16 cellular contexts compared by ENCODE assay signal in the genomic region with DNA sequence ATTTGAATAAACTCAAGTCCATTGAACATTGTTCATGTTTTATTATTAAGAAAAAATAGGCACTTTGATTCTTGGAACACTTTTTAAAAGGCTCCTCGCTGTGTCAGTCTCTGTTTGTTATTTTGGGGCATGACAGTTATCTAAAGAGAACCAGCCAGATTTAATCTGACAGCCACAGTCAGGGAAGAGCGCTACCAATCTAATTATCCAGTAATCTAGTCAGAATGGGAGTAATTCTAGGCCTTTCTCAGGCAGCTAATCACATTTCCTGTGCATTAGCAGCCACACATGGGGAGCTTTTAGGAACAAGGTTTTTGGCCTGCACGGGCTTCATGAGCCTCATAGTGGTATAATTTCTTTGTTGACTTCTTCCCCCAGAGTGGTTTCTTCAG.
DNase-seq lines count a peak whose midpoint lies in the region; ATAC-seq and TF ChIP-seq lines count a peak whose summit lies in the region.
"Had no signal": no experiment of that assay in that cellular context is flagged by ENCODE, and none has a peak within 500 bp of the region (broad histone marks: within the 10 kb centered on the region; RNA-seq: fewer than 3 reads in every experiment).

No MANE protein-coding gene starts in this region.

- intact Hi-C loops in left ventricle myocardium superior (cut with micrococcal nuclease), result no loop called here
- intact Hi-C loops in activated T-helper 2 cell treated with anti-CD3 and anti-CD28 coated beads, Interferon-gamma antibody, Interleukin-2, Interleukin-4, amounts not matched to agents 10 μg/mL and 5 μg/mL and 100 μg/mL, durations not matched to agents 14 hours and 24 hours and 36 hours (cut with micrococcal nuclease), result no loop called here

- H3K27ac ChIP-seq in rectal smooth muscle tissue (ENCODE audit: low read depth, low read length), result peak overlapping the region; percentile 80
- H3K27ac ChIP-seq: lower lobe of right lung, spleen had no signal

- H3K4me1 Mint-ChIP-seq in activated T-helper 2 cell treated with anti-CD3 and anti-CD28 coated beads, Interferon-gamma antibody, Interleukin-2, Interleukin-4, amounts not matched to agents 10 μg/mL and 5 μg/mL and 100 μg/mL, durations not matched to agents 14 hours and 24 hours and 36 hours (ENCODE audit: low read depth), result no peaks in the 10 kb centered on the region
- H3K4me1 Mint-ChIP-seq: activated naive CD8-positive, alpha-beta T cell treated with anti-CD3 and anti-CD28 coated beads, Interleukin-2, amount 50 U/mL, for 24 hours had no signal

- DNase-seq in D341Med (ENCODE audit: low spot score) (peak; percentile 35), left ventricle myocardium superior (no peak), NCI-H446 treated with DMSO at 0.1 percent for 48 hours (lab: John Stamatoyannopoulos, UW) (no peak), RKO (ENCODE audit: low spot score) (no peak)
- no peak for DNase-seq in activated T-helper 2 cell treated with anti-CD3 and anti-CD28 coated beads, Interferon-gamma antibody, Interleukin-2, Interleukin-4, amounts not matched to agents 10 μg/mL and 5 μg/mL and 100 μg/mL, durations not matched to agents 14 hours and 24 hours and 36 hours (ENCODE audit: low spot score)
- DNase-seq: activated naive CD8-positive, alpha-beta T cell treated with anti-CD3 and anti-CD28 coated beads, Interleukin-2, amount 50 U/mL, for 24 hours; cortex of kidney; DMS79; Karpas-422; lower lobe of right lung; NCI-H146; spleen had no signal

- ATAC-seq in left ventricle myocardium superior (peak; percentile 4), GM21515 (IDR thresholded peaks at IDR 0.05; ENCODE audit: unreplicated experiment) (no peak)
- ATAC-seq: activated naive CD8-positive, alpha-beta T cell treated with anti-CD3 and anti-CD28 coated beads, Interleukin-2, amount 50 U/mL, for 24 hours had no signal

- no peaks in the 10 kb centered on the region for H3K36me3 ChIP-seq in rectal smooth muscle tissue (ENCODE audit: control insufficient read depth, insufficient read depth, low read length)
- H3K36me3 ChIP-seq: lower lobe of right lung, spleen had no signal

- H3K27me3 ChIP-seq in rectal smooth muscle tissue (ENCODE audit: control insufficient read depth, insufficient read depth, low read length), result no peaks in the 10 kb centered on the region
- H3K27me3 ChIP-seq: spleen had no signal

- no peak overlapping the region for H3K27ac Mint-ChIP-seq in activated T-helper 2 cell treated with anti-CD3 and anti-CD28 coated beads, Interferon-gamma antibody, Interleukin-2, Interleukin-4, amounts not matched to agents 10 μg/mL and 5 μg/mL and 100 μg/mL, durations not matched to agents 14 hours and 24 hours and 36 hours
- H3K27ac Mint-ChIP-seq: activated naive CD8-positive, alpha-beta T cell treated with anti-CD3 and anti-CD28 coated beads, Interleukin-2, amount 50 U/mL, for 24 hours; T-helper 1 cell treated with Interleukin-12 subunit alpha and Interleukin-12 subunit beta and Interleukin-4 antibody, amounts not matched to agents 30 μg/mL and 1 μg/mL, for 36 hours had no signal

- peaks cover 17% of the 10 kb centered on the region for H3K4me1 ChIP-seq in rectal smooth muscle tissue (ENCODE audit: control insufficient read depth, insufficient read depth, low read length)
- H3K4me1 ChIP-seq: lower lobe of right lung had no signal

- H3K9ac ChIP-seq in rectal smooth muscle tissue (ENCODE audit: low read length), result no peak overlapping the region

- no peaks in the 10 kb centered on the region for H3K36me3 Mint-ChIP-seq in activated T-helper 2 cell treated with anti-CD3 and anti-CD28 coated beads, Interferon-gamma antibody, Interleukin-2, Interleukin-4, amounts not matched to agents 10 μg/mL and 5 μg/mL and 100 μg/mL, durations not matched to agents 14 hours and 24 hours and 36 hours (ENCODE audit: low read depth)

- H3K27me3 Mint-ChIP-seq in activated T-helper 2 cell treated with anti-CD3 and anti-CD28 coated beads, Interferon-gamma antibody, Interleukin-2, Interleukin-4, amounts not matched to agents 10 μg/mL and 5 μg/mL and 100 μg/mL, durations not matched to agents 14 hours and 24 hours and 36 hours (ENCODE audit: low read depth), result no peaks in the 10 kb centered on the region
- H3K27me3 Mint-ChIP-seq: activated naive CD8-positive, alpha-beta T cell treated with anti-CD3 and anti-CD28 coated beads, Interleukin-2, amount 50 U/mL, for 24 hours had no signal

- no peak overlapping the region for H3K4me3 ChIP-seq in rectal smooth muscle tissue (ENCODE audit: low read length)
- H3K4me3 ChIP-seq: lower lobe of right lung, spleen had no signal

- H3K4me3 Mint-ChIP-seq in activated T-helper 2 cell treated with anti-CD3 and anti-CD28 coated beads, Interferon-gamma antibody, Interleukin-2, Interleukin-4, amounts not matched to agents 10 μg/mL and 5 μg/mL and 100 μg/mL, durations not matched to agents 14 hours and 24 hours and 36 hours (ENCODE audit: low read depth), result no peak overlapping the region
- H3K4me3 Mint-ChIP-seq: activated naive CD8-positive, alpha-beta T cell treated with anti-CD3 and anti-CD28 coated beads, Interleukin-2, amount 50 U/mL, for 24 hours; T-helper 1 cell treated with Interleukin-12 subunit alpha and Interleukin-12 subunit beta and Interleukin-4 antibody, amounts not matched to agents 30 μg/mL and 1 μg/mL, for 36 hours had no signal

- no peaks in the 10 kb centered on the region for H3K9me3 Mint-ChIP-seq in activated T-helper 2 cell treated with anti-CD3 and anti-CD28 coated beads, Interferon-gamma antibody, Interleukin-2, Interleukin-4, amounts not matched to agents 10 μg/mL and 5 μg/mL and 100 μg/mL, durations not matched to agents 14 hours and 24 hours and 36 hours
- H3K9me3 Mint-ChIP-seq: T-helper 1 cell treated with Interleukin-12 subunit alpha and Interleukin-12 subunit beta and Interleukin-4 antibody, amounts not matched to agents 30 μg/mL and 1 μg/mL, for 36 hours had no signal

TF ChIP-seq in PFSK-1, 5 proteins besides CTCF, POLR2A, EP300 and RAD21:
- TF ChIP-seq POLR2AphosphoS5 (IDR thresholded peaks at IDR 0.05; ENCODE audit: low read depth, low read length) (peak; percentile 49; the same call in 1 of the 2 replicates), FOXP2 (optimal IDR thresholded peaks at IDR 0.05; ENCODE audit: borderline replicate concordance, extremely low read depth, extremely low read length, insufficient read depth) (no peak), SIN3A (IDR thresholded peaks at IDR 0.05; ENCODE audit: borderline replicate concordance, insufficient read depth, low read length) (peak; percentile 79; the same call in 1 of the 2 replicates), TAF1 (IDR thresholded peaks at IDR 0.05; ENCODE audit: borderline replicate concordance, insufficient read depth, low read length) (no peak), REST (IDR thresholded peaks at IDR 0.05; ENCODE audit: insufficient read depth in 1 of 2, low read depth in 2 of 2, low read length in 2 of 2) (peak in 1 of 2 experiments; percentile 61; a peak in 1 of 4 replicates)
TF ChIP-seq in PFSK-1: peak in this region for 3.
